22 cellular contexts compared by ENCODE assay signal in the genomic region with DNA sequence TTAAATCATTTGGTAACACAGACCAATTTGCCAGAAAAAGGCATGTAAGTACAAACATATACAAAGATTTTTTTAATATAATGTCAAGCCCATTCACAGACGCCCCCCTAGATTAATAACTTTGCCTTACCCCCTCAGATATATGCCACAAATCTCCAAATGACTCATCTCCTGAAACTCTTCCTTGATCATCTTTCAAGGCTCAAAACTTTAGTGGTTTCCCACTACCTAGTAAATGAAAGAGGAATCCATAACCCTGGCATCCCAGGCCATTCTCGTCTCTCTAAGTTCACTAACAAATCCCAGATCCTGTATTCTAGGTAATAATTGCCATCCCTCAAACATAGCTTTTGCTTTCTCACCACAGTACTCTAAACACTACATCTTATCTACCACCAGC.
"Had no signal": no experiment of that assay in that cellular context is flagged by ENCODE, and none has a peak within 500 bp of the region (broad histone marks: within the 10 kb centered on the region; RNA-seq: fewer than 3 reads in every experiment).

No MANE protein-coding gene starts in this region.

- DNase-seq: activated CD4-positive, alpha-beta T cell treated with anti-CD3 and anti-CD28 coated beads for 4 hours; activated CD4-positive, alpha-beta T cell treated with anti-CD3 and anti-CD28 coated beads, Interleukin-2, amount 50 U/mL, for 48 hours; activated CD8-positive, alpha-beta memory T cell treated with anti-CD3 and anti-CD28 coated beads, Interleukin-2, amount 50 U/mL, for 48 hours; activated naive CD4-positive, alpha-beta T cell treated with Interleukin-2 at 50 U/mL for 16 hours; activated naive CD8-positive, alpha-beta T cell treated with anti-CD3 and anti-CD28 coated beads for 36 hours; activated T-cell treated with anti-CD3 and anti-CD28 coated beads, Interleukin-2, amount 50 U/mL, for 4 hours; amygdala; body of pancreas; effector CD4-positive, alpha-beta T cell; hypothalamus; islet precursor cell; left cardiac atrium; nucleus accumbens; posterior cingulate gyrus; right lobe of liver; small intestine; stimulated activated CD4-positive, alpha-beta T cell treated with anti-CD3 and anti-CD28 coated beads, Interleukin-15, amount 100 ng/mL, for 24 hours; T1000; transverse colon had no signal

- H3K36me3 ChIP-seq: right lobe of liver, transverse colon had no signal

- H3K4me3 ChIP-seq: body of pancreas, right lobe of liver, transverse colon had no signal

- H3K27me3 ChIP-seq: body of pancreas, right lobe of liver, transverse colon had no signal

- H3K4me1 ChIP-seq: body of pancreas, transverse colon had no signal

- H3K9me3 ChIP-seq: body of pancreas, right lobe of liver, transverse colon had no signal

- ATAC-seq: activated T-cell treated with anti-CD3 and anti-CD28 coated beads, Interleukin-2, amount 50 U/mL, for 4 hours; body of pancreas; left cardiac atrium; natural killer cell treated with Interleukin-12 subunit alpha and Interleukin-12 subunit beta and Interleukin-15 and Interleukin-18, amount 100 ng/mL, for 72 hours; right lobe of liver; stimulated activated memory B cell treated with anti-CD40 and anti-IgM and Interleukin-4, amounts not matched to agents 10 μg/mL and 1 μg/mL and 100 μg/mL, for 72 hours; WTC11 had no signal

- H3K27ac ChIP-seq: body of pancreas, right lobe of liver, transverse colon had no signal
